8 cellular contexts compared by ENCODE assay signal in genomic region chr10:50624154-50624865, GRCh38. TPM values are rescaled to one million over a fixed set of nuclear protein-coding genes. Genes with fewer than 3 reads are reported as not detected.
A peak's percentile ranks its signal among the peaks of the same experiment; 100 is the strongest.
DNase-seq lines count a peak whose midpoint lies in the region; ATAC-seq and TF ChIP-seq lines count a peak whose summit lies in the region.

No MANE protein-coding gene starts in this region.

- no peaks in the 10 kb centered on the region for H3K36me3 ChIP-seq in Peyer's patch

- H3K27ac ChIP-seq in Peyer's patch: peak overlapping the region; percentile 96 to 99 (median 98)

- H3K27me3 Mint-ChIP-seq in activated T-helper 1 cell treated with anti-CD3 and anti-CD28 coated beads, Interleukin-12 subunit alpha, Interleukin-12 subunit beta, Interleukin-2, Interleukin-4 antibody, amounts not matched to agents 30 ng/mL and 10 ng/mL and 1 ng/mL, durations not matched to agents 14 hours and 24 hours and 36 hours (ENCODE audit: insufficient read depth): peaks cover under 1% of the 10 kb centered on the region
- no peaks in the 10 kb centered on the region for H3K27me3 Mint-ChIP-seq in naive thymus-derived CD8-positive, alpha-beta T cell
- no peaks in the 10 kb centered on the region for H3K27me3 Mint-ChIP-seq in stimulated activated memory B cell treated with anti-CD40 and anti-IgM and Interleukin-4, amounts not matched to agents 10 μg/mL and 1 μg/mL and 100 μg/mL, for 72 hours

- peak in 1 of 6 experiments; percentile 2 for TF ChIP-seq CTCF in Peyer's patch (IDR thresholded peaks at IDR 0.05)

- POLR2A ChIA-PET in naive thymus-derived CD8-positive, alpha-beta T cell (lab: Charles Lee): interaction anchor here (0.6 to 3.2 kb wide), 19 partner anchors 12 to 1085 kb away, joined by 3 to 20 read pairs (median 4); partner anchors contain the start of genes ASAH2B, ERCC6 and WASHC2A

- peak; percentile 98 for DNase-seq in DMS53 (lab: John Stamatoyannopoulos, UW)
- DNase-seq in Jurkat, Clone E6-1 (ENCODE audit: low read depth, low spot score): peak; percentile 89
- DNase-seq in Peyer's patch: peak; percentile 88 to 99 (median 98)
- DNase-seq in activated T-helper 1 cell treated with anti-CD3 and anti-CD28 coated beads, Interleukin-12 subunit alpha, Interleukin-12 subunit beta, Interleukin-2, Interleukin-4 antibody, amounts not matched to agents 30 ng/mL and 10 ng/mL and 1 ng/mL, durations not matched to agents 14 hours and 24 hours and 36 hours (ENCODE audit: low spot score): peak; percentile 95
- peak; percentile 97 for DNase-seq in fibroblast of gingiva (ENCODE audit: low read depth)
- peak; percentile 90 to 98 (median 96) for DNase-seq in naive thymus-derived CD8-positive, alpha-beta T cell

- peak overlapping the region; percentile 83 for H3K4me3 ChIP-seq in Jurkat, Clone E6-1 (ENCODE audit: low read length)
- peak overlapping the region; percentile 82 to 96 (median 92) for H3K4me3 ChIP-seq in Peyer's patch

- H3K9me3 Mint-ChIP-seq in activated T-helper 1 cell treated with anti-CD3 and anti-CD28 coated beads, Interleukin-12 subunit alpha, Interleukin-12 subunit beta, Interleukin-2, Interleukin-4 antibody, amounts not matched to agents 30 ng/mL and 10 ng/mL and 1 ng/mL, durations not matched to agents 14 hours and 24 hours and 36 hours: no peaks in the 10 kb centered on the region
- H3K9me3 Mint-ChIP-seq in naive thymus-derived CD8-positive, alpha-beta T cell: no peaks in the 10 kb centered on the region
- no peaks in the 10 kb centered on the region for H3K9me3 Mint-ChIP-seq in stimulated activated memory B cell treated with anti-CD40 and anti-IgM and Interleukin-4, amounts not matched to agents 10 μg/mL and 1 μg/mL and 100 μg/mL, for 72 hours

- peaks cover 6% of the 10 kb centered on the region for H3K36me3 Mint-ChIP-seq in activated T-helper 1 cell treated with anti-CD3 and anti-CD28 coated beads, Interleukin-12 subunit alpha, Interleukin-12 subunit beta, Interleukin-2, Interleukin-4 antibody, amounts not matched to agents 30 ng/mL and 10 ng/mL and 1 ng/mL, durations not matched to agents 14 hours and 24 hours and 36 hours (ENCODE audit: low read depth)
- H3K36me3 Mint-ChIP-seq in naive thymus-derived CD8-positive, alpha-beta T cell: peaks cover 0 to 6% (median 0%) of the 10 kb centered on the region in 3 donors
- no peaks in the 10 kb centered on the region for H3K36me3 Mint-ChIP-seq in stimulated activated memory B cell treated with anti-CD40 and anti-IgM and Interleukin-4, amounts not matched to agents 10 μg/mL and 1 μg/mL and 100 μg/mL, for 72 hours

- H3K4me3 Mint-ChIP-seq in activated T-helper 1 cell treated with anti-CD3 and anti-CD28 coated beads, Interleukin-12 subunit alpha, Interleukin-12 subunit beta, Interleukin-2, Interleukin-4 antibody, amounts not matched to agents 30 ng/mL and 10 ng/mL and 1 ng/mL, durations not matched to agents 14 hours and 24 hours and 36 hours: peak overlapping the region; percentile 88
- peak overlapping the region; percentile 92 to 99 (median 98) for H3K4me3 Mint-ChIP-seq in naive thymus-derived CD8-positive, alpha-beta T cell
- peak overlapping the region; percentile 90 for H3K4me3 Mint-ChIP-seq in stimulated activated memory B cell treated with anti-CD40 and anti-IgM and Interleukin-4, amounts not matched to agents 10 μg/mL and 1 μg/mL and 100 μg/mL, for 72 hours

- ATAC-seq in GM21723 (IDR thresholded peaks at IDR 0.05; ENCODE audit: unreplicated experiment): peak; percentile 56
- peak; percentile 56 to 64 for ATAC-seq in naive thymus-derived CD8-positive, alpha-beta T cell
- peak; percentile 84 for ATAC-seq in stimulated activated memory B cell treated with anti-CD40 and anti-IgM and Interleukin-4, amounts not matched to agents 10 μg/mL and 1 μg/mL and 100 μg/mL, for 72 hours

- peaks cover 43% of the 10 kb centered on the region for H3K4me1 Mint-ChIP-seq in activated T-helper 1 cell treated with anti-CD3 and anti-CD28 coated beads, Interleukin-12 subunit alpha, Interleukin-12 subunit beta, Interleukin-2, Interleukin-4 antibody, amounts not matched to agents 30 ng/mL and 10 ng/mL and 1 ng/mL, durations not matched to agents 14 hours and 24 hours and 36 hours (ENCODE audit: low read depth)
- H3K4me1 Mint-ChIP-seq in naive thymus-derived CD8-positive, alpha-beta T cell: peaks cover 22 to 39% (median 33%) of the 10 kb centered on the region in 4 donors
- H3K4me1 Mint-ChIP-seq in stimulated activated memory B cell treated with anti-CD40 and anti-IgM and Interleukin-4, amounts not matched to agents 10 μg/mL and 1 μg/mL and 100 μg/mL, for 72 hours: peaks cover 26% of the 10 kb centered on the region

- peak in 1 of 2 donors; percentile 60 for TF ChIP-seq POLR2A in Peyer's patch (IDR thresholded peaks at IDR 0.05)

- H3K27ac Mint-ChIP-seq in activated T-helper 1 cell treated with anti-CD3 and anti-CD28 coated beads, Interleukin-12 subunit alpha, Interleukin-12 subunit beta, Interleukin-2, Interleukin-4 antibody, amounts not matched to agents 30 ng/mL and 10 ng/mL and 1 ng/mL, durations not matched to agents 14 hours and 24 hours and 36 hours: peak overlapping the region; percentile 96
- H3K27ac Mint-ChIP-seq in naive thymus-derived CD8-positive, alpha-beta T cell: peak overlapping the region; percentile 91 to 99 (median 98)
- peak overlapping the region; percentile 81 for H3K27ac Mint-ChIP-seq in stimulated activated memory B cell treated with anti-CD40 and anti-IgM and Interleukin-4, amounts not matched to agents 10 μg/mL and 1 μg/mL and 100 μg/mL, for 72 hours

- H3K4me1 ChIP-seq in Peyer's patch: peaks cover 0 to 18% (median 2%) of the 10 kb centered on the region in 4 donors

- no peaks in the 10 kb centered on the region for H3K27me3 ChIP-seq in Peyer's patch

- H3K9me3 ChIP-seq in Peyer's patch: no peaks in the 10 kb centered on the region

- intact Hi-C loops in activated T-helper 1 cell treated with anti-CD3 and anti-CD28 coated beads, Interleukin-12 subunit alpha, Interleukin-12 subunit beta, Interleukin-2, Interleukin-4 antibody, amounts not matched to agents 30 ng/mL and 10 ng/mL and 1 ng/mL, durations not matched to agents 14 hours and 24 hours and 36 hours (cut with micrococcal nuclease): loop anchor here (1.0 to 10.0 kb wide), 7 partner anchors 28 to 1073 kb away; partner anchors contain the start of gene CSTF2T

RNA-seq across cellular contexts. Expression of gene SGMS1, which starts 0.6 kb away (rescaled TPM):
- 5.1 TPM for polyA plus RNA-seq in Jurkat, Clone E6-1 (2012; ENCODE audit: insufficient read depth, insufficient read length)
- total RNA-seq in Peyer's patch: 100 to 1,000 TPM in 1 of 4 donors, 10 to 100 TPM in 3; 73.4 to 117 (median 88.4) TPM
- total RNA-seq in activated T-helper 1 cell treated with anti-CD3 and anti-CD28 coated beads, Interleukin-12 subunit alpha, Interleukin-12 subunit beta, Interleukin-2, Interleukin-4 antibody, amounts not matched to agents 30 ng/mL and 10 ng/mL and 1 ng/mL, durations not matched to agents 14 hours and 24 hours and 36 hours: 18.2 and 18.6 TPM in 2 replicates
- total RNA-seq in naive thymus-derived CD8-positive, alpha-beta T cell: 10 to 100 TPM; 30.1 to 34.9 TPM
- polyA plus RNA-seq in naive thymus-derived CD8-positive, alpha-beta T cell: 10 to 100 TPM in 1 of 3 donors, 1 to 10 TPM in 2; 8.3 to 11.0 (median 8.4) TPM

Comparison
In these comparisons a context has a peak if more than half of its experiments do, and no peak if none do; other contexts are left out.
1. Peak in every context shown above with its lines: DNase-seq, ATAC-seq, H3K4me3 ChIP-seq and H3K27ac ChIP-seq.